ENCODE assay signal across 1 cellular context in the genomic region with DNA sequence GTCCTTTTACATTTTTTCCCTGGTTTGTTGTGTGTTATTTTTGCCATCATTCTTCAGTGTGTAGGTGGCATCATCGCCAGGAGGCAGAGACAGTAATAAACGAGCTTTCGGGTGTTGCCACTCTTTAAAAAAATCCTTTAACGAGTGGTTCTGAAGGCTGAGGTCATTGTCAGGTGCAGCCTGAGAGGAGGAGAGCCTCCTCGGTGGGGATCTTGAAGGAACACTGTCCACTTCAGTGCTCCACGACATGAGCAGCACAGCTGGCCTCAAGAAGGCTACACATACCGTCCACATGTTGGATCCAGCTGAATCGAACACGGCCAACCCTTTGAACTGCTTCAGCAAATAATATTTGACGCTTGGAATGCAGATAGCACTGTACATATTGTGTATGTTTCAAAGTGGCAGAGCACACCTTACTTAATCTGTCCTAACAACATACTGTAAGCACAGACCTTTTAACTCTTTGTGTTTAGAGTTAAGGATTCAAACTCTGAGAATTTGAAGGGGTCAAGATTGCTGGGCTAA.
TF ChIP-seq lines count a peak whose summit lies in the region.

No MANE protein-coding gene starts in this region.

TF ChIP-seq in HepG2, 621 proteins besides CTCF, POLR2A, EP300 and RAD21 (continued from another document and continues in another):
- TF ChIP-seq, protein P1, sequence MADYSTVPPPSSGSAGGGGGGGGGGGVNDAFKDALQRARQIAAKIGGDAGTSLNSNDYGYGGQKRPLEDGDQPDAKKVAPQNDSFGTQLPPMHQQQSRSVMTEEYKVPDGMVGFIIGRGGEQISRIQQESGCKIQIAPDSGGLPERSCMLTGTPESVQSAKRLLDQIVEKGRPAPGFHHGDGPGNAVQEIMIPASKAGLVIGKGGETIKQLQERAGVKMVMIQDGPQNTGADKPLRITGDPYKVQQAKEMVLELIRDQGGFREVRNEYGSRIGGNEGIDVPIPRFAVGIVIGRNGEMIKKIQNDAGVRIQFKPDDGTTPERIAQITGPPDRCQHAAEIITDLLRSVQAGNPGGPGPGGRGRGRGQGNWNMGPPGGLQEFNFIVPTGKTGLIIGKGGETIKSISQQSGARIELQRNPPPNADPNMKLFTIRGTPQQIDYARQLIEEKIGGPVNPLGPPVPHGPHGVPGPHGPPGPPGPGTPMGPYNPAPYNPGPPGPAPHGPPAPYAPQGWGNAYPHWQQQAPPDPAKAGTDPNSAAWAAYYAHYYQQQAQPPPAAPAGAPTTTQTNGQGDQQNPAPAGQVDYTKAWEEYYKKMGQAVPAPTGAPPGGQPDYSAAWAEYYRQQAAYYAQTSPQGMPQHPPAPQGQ (CRISPR knock-in tag; IDR thresholded peaks at IDR 0.05; ENCODE audit: borderline replicate concordance): peak; percentile 97; the same call in 1 of the 2 replicates
- no peak for TF ChIP-seq TAF15 (IDR thresholded peaks at IDR 0.05; ENCODE audit: low read depth, low read length, poor library complexity, severe bottlenecking)
- TF ChIP-seq ZNF317 (CRISPR knock-in tag; IDR thresholded peaks at IDR 0.05): no peak
- peak; percentile 84 for TF ChIP-seq MEIS2 (CRISPR knock-in tag; IDR thresholded peaks at IDR 0.05)
- TF ChIP-seq SRSF1 (optimal IDR thresholded peaks at IDR 0.05; ENCODE audit: low read depth, low read length): no peak
- no peak; the same call in 1 of the 2 replicates for TF ChIP-seq NFE2 (CRISPR knock-in tag; IDR thresholded peaks at IDR 0.05)
- TF ChIP-seq, protein P2, sequence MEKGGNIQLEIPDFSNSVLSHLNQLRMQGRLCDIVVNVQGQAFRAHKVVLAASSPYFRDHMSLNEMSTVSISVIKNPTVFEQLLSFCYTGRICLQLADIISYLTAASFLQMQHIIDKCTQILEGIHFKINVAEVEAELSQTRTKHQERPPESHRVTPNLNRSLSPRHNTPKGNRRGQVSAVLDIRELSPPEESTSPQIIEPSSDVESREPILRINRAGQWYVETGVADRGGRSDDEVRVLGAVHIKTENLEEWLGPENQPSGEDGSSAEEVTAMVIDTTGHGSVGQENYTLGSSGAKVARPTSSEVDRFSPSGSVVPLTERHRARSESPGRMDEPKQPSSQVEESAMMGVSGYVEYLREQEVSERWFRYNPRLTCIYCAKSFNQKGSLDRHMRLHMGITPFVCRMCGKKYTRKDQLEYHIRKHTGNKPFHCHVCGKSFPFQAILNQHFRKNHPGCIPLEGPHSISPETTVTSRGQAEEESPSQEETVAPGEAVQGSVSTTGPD (CRISPR knock-in tag; IDR thresholded peaks at IDR 0.05): no peak
- TF ChIP-seq GTF2F1 (IDR thresholded peaks at IDR 0.05; ENCODE audit: low read length): no peak
- TF ChIP-seq ZMYM2 (CRISPR knock-in tag; IDR thresholded peaks at IDR 0.05): no peak
- no peak for TF ChIP-seq ZNF83 (CRISPR knock-in tag; IDR thresholded peaks at IDR 0.05; ENCODE audit: borderline replicate concordance)
- 0 out of 2 replicates have a peak, but pooled peaks have one; percentile 18 for TF ChIP-seq ZC3H13 (CRISPR knock-in tag; IDR thresholded peaks at IDR 0.05)
- TF ChIP-seq, protein P3, sequence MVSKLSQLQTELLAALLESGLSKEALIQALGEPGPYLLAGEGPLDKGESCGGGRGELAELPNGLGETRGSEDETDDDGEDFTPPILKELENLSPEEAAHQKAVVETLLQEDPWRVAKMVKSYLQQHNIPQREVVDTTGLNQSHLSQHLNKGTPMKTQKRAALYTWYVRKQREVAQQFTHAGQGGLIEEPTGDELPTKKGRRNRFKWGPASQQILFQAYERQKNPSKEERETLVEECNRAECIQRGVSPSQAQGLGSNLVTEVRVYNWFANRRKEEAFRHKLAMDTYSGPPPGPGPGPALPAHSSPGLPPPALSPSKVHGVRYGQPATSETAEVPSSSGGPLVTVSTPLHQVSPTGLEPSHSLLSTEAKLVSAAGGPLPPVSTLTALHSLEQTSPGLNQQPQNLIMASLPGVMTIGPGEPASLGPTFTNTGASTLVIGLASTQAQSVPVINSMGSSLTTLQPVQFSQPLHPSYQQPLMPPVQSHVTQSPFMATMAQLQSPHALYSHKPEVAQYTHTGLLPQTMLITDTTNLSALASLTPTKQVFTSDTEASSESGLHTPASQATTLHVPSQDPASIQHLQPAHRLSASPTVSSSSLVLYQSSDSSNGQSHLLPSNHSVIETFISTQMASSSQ (IDR thresholded peaks at IDR 0.05; ENCODE audit: low read depth): peak; percentile 77
- TF ChIP-seq, protein P3 (CRISPR knock-in tag; IDR thresholded peaks at IDR 0.05; ENCODE audit: borderline replicate concordance): peak; percentile 87; the same call in 1 of the 2 replicates
- TF ChIP-seq, protein P4, sequence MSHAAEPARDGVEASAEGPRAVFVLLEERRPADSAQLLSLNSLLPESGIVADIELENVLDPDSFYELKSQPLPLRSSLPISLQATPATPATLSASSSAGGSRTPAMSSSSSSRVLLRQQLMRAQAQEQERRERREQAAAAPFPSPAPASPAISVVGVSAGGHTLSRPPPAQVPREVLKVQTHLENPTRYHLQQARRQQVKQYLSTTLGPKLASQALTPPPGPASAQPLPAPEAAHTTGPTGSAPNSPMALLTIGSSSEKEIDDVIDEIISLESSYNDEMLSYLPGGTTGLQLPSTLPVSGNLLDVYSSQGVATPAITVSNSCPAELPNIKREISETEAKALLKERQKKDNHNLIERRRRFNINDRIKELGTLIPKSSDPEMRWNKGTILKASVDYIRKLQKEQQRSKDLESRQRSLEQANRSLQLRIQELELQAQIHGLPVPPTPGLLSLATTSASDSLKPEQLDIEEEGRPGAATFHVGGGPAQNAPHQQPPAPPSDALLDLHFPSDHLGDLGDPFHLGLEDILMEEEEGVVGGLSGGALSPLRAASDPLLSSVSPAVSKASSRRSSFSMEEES (CRISPR knock-in tag; IDR thresholded peaks at IDR 0.05): peak; percentile 92
- TF ChIP-seq ZNF672 (CRISPR knock-in tag; IDR thresholded peaks at IDR 0.05): no peak
- peak; percentile 49; the same call in 1 of the 2 replicates for TF ChIP-seq ESRRA (CRISPR knock-in tag; IDR thresholded peaks at IDR 0.05; ENCODE audit: low read depth)
- TF ChIP-seq HOXD1 (CRISPR knock-in tag; IDR thresholded peaks at IDR 0.05): no peak; the same call in 1 of the 2 replicates
- TF ChIP-seq ZNF282 (IDR thresholded peaks at IDR 0.05; ENCODE audit: partially characterized antibody): no peak
- no peak for TF ChIP-seq SMARCE1 (IDR thresholded peaks at IDR 0.05; ENCODE audit: borderline replicate concordance)
- no peak for TF ChIP-seq IKZF1 (IDR thresholded peaks at IDR 0.05)
- peak; percentile 85 for TF ChIP-seq ZSCAN9 (CRISPR knock-in tag; IDR thresholded peaks at IDR 0.05; ENCODE audit: borderline replicate concordance)
- TF ChIP-seq, protein P5, sequence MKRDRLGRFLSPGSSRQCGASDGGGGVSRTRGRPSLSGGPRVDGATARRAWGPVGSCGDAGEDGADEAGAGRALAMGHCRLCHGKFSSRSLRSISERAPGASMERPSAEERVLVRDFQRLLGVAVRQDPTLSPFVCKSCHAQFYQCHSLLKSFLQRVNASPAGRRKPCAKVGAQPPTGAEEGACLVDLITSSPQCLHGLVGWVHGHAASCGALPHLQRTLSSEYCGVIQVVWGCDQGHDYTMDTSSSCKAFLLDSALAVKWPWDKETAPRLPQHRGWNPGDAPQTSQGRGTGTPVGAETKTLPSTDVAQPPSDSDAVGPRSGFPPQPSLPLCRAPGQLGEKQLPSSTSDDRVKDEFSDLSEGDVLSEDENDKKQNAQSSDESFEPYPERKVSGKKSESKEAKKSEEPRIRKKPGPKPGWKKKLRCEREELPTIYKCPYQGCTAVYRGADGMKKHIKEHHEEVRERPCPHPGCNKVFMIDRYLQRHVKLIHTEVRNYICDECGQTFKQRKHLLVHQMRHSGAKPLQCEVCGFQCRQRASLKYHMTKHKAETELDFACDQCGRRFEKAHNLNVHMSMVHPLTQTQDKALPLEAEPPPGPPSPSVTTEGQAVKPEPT (CRISPR knock-in tag; IDR thresholded peaks at IDR 0.05; ENCODE audit: low read depth): peak; percentile 45; the same call in 1 of the 2 replicates
- peak; percentile 54; the same call in 1 of the 2 replicates for TF ChIP-seq MAFF (IDR thresholded peaks at IDR 0.05; ENCODE audit: low read depth, low read length)
- TF ChIP-seq, protein P6, sequence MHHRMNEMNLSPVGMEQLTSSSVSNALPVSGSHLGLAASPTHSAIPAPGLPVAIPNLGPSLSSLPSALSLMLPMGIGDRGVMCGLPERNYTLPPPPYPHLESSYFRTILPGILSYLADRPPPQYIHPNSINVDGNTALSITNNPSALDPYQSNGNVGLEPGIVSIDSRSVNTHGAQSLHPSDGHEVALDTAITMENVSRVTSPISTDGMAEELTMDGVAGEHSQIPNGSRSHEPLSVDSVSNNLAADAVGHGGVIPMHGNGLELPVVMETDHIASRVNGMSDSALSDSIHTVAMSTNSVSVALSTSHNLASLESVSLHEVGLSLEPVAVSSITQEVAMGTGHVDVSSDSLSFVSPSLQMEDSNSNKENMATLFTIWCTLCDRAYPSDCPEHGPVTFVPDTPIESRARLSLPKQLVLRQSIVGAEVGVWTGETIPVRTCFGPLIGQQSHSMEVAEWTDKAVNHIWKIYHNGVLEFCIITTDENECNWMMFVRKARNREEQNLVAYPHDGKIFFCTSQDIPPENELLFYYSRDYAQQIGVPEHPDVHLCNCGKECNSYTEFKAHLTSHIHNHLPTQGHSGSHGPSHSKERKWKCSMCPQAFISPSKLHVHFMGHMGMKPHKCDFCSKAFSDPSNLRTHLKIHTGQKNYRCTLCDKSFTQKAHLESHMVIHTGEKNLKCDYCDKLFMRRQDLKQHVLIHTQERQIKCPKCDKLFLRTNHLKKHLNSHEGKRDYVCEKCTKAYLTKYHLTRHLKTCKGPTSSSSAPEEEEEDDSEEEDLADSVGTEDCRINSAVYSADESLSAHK (CRISPR knock-in tag; IDR thresholded peaks at IDR 0.05; ENCODE audit: borderline replicate concordance): no peak
- TF ChIP-seq, protein P7, sequence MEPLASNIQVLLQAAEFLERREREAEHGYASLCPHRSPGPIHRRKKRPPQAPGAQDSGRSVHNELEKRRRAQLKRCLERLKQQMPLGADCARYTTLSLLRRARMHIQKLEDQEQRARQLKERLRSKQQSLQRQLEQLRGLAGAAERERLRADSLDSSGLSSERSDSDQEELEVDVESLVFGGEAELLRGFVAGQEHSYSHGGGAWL (CRISPR knock-in tag; IDR thresholded peaks at IDR 0.05): peak; percentile 29; the same call in 1 of the 2 replicates
- no peak for TF ChIP-seq ZNF747 (CRISPR knock-in tag; IDR thresholded peaks at IDR 0.05; ENCODE audit: borderline replicate concordance)
- peak; percentile 63; the same call in 1 of the 2 replicates for TF ChIP-seq BRD4 (CRISPR knock-in tag; IDR thresholded peaks at IDR 0.05)
- TF ChIP-seq, protein P8, sequence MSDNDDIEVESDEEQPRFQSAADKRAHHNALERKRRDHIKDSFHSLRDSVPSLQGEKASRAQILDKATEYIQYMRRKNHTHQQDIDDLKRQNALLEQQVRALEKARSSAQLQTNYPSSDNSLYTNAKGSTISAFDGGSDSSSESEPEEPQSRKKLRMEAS (IDR thresholded peaks at IDR 0.05): peak; percentile 96
- peak; percentile 72 for TF ChIP-seq ZBTB7B (CRISPR knock-in tag; IDR thresholded peaks at IDR 0.05)
- TF ChIP-seq, protein P9, sequence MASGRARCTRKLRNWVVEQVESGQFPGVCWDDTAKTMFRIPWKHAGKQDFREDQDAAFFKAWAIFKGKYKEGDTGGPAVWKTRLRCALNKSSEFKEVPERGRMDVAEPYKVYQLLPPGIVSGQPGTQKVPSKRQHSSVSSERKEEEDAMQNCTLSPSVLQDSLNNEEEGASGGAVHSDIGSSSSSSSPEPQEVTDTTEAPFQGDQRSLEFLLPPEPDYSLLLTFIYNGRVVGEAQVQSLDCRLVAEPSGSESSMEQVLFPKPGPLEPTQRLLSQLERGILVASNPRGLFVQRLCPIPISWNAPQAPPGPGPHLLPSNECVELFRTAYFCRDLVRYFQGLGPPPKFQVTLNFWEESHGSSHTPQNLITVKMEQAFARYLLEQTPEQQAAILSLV (CRISPR knock-in tag; IDR thresholded peaks at IDR 0.05; ENCODE audit: borderline replicate concordance): no peak
- TF ChIP-seq, protein P10, sequence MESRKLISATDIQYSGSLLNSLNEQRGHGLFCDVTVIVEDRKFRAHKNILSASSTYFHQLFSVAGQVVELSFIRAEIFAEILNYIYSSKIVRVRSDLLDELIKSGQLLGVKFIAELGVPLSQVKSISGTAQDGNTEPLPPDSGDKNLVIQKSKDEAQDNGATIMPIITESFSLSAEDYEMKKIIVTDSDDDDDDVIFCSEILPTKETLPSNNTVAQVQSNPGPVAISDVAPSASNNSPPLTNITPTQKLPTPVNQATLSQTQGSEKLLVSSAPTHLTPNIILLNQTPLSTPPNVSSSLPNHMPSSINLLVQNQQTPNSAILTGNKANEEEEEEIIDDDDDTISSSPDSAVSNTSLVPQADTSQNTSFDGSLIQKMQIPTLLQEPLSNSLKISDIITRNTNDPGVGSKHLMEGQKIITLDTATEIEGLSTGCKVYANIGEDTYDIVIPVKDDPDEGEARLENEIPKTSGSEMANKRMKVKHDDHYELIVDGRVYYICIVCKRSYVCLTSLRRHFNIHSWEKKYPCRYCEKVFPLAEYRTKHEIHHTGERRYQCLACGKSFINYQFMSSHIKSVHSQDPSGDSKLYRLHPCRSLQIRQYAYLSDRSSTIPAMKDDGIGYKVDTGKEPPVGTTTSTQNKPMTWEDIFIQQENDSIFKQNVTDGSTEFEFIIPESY (CRISPR knock-in tag; IDR thresholded peaks at IDR 0.05): peak; percentile 46; the same call in 1 of the 2 replicates
- peak; percentile 74; the same call in 1 of the 2 replicates for TF ChIP-seq ZNF558 (CRISPR knock-in tag; IDR thresholded peaks at IDR 0.05; ENCODE audit: borderline replicate concordance)
- no peak for TF ChIP-seq ZNF329 (CRISPR knock-in tag; IDR thresholded peaks at IDR 0.05; ENCODE audit: low read depth)
- TF ChIP-seq NONO (IDR thresholded peaks at IDR 0.05): no peak
- TF ChIP-seq NONO (CRISPR knock-in tag; conservative IDR thresholded peaks at IDR 0.05): peak; percentile 79; the same call in 1 of the 2 replicates
- peak; percentile 76; the same call in 1 of the 2 replicates for TF ChIP-seq SMAD9 (CRISPR knock-in tag; IDR thresholded peaks at IDR 0.05)
- TF ChIP-seq NFYB (CRISPR knock-in tag; IDR thresholded peaks at IDR 0.05): no peak
